Comparison of ENCODE assay signal across 8 cellular contexts in the genomic region with DNA sequence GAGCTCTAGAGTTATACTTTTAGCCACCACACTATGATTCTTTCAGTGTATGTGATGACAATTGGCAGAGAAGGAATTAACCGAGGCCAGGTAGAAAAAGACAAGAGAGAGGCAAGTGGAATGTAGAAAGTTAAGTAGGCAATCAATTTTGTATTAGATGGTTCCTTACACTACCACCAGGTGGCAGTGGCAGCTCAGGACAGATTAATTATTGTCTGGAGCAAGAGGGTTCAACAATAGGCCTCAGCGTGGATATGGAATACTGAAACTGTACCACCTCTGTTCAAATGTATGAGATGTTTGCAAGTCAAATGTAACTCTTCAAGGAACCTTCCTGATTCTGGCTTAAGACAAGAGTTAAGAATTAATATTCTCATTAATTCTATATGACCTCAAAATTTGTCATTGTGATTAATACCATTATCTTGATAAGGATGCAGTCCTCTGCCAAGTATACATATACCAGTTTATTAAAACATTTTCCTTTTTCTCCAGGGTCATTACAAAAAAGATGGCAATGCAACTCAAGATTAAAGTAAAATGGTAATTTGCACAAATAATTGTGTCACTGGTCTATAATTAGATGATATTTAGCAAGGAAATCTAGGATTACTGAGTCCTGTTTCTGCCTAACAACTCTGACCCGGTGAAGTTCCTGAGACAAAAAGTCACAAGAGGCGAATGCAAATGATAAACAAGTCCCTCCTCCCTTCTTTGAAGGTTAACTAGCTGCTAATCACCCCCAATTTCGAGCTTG.
A peak's percentile ranks its signal among the peaks of the same experiment; 100 is the strongest.
DNase-seq lines count a peak whose midpoint lies in the region; ATAC-seq and TF ChIP-seq lines count a peak whose summit lies in the region.

No MANE protein-coding gene starts in this region.

- no peak overlapping the region for H3K4me3 ChIP-seq in adrenal gland
- H3K4me3 ChIP-seq in tibial artery = no peak overlapping the region

- intact Hi-C loops in adrenal gland (cut with DNase I) = loop anchor here in 1 of 2 donors (10.0 kb wide), 1 partner anchor 80 kb away; no protein-coding TSS in a partner anchor
- intact Hi-C loops in tibial artery (cut with DNase I; ENCODE audit: low total_unique reads) = no loop called here

- no peaks in the 10 kb centered on the region for H3K9me3 ChIP-seq in adrenal gland (replicated peaks in 1 of 3)
- H3K9me3 ChIP-seq in tibial artery = no peaks in the 10 kb centered on the region

- DNase-seq in Ammon's horn (ENCODE audit: low spot score) (peak; percentile 82), GM13977 (ENCODE audit: low spot score) (peak; percentile 19), NCI-H1694 treated with DMSO at 0.1 percent for 48 hours (lab: John Stamatoyannopoulos, UW) (peak; percentile 4), adrenal gland (peak; percentile 18 to 66 (median 37)), iPS DF 19.7 (ENCODE audit: low read depth, low spot score) (peak; percentile 7), tibial artery (no peak), GF-D8 (lab: John Stamatoyannopoulos, UW) (no peak)

- TF ChIP-seq POLR2A in adrenal gland (IDR thresholded peaks at IDR 0.05) = no peak

- H3K27me3 ChIP-seq in adrenal gland (no peaks in the 10 kb centered on the region), tibial artery (no peaks in the 10 kb centered on the region)

- no peak overlapping the region for H3K27ac ChIP-seq in adrenal gland
- no peak overlapping the region for H3K27ac ChIP-seq in tibial artery

- H3K36me3 ChIP-seq in adrenal gland (replicated peaks in 1 of 2) (no peaks in the 10 kb centered on the region), tibial artery (no peaks in the 10 kb centered on the region)

- ATAC-seq in HG02840 (IDR thresholded peaks at IDR 0.05; ENCODE audit: low FRiP score, unreplicated experiment) = peak; percentile 59

- TF ChIP-seq CTCF in GM13977 (IDR thresholded peaks at IDR 0.05; ENCODE audit: extremely low read depth, insufficient read depth, missing control alignments) (peak; percentile 72), adrenal gland (IDR thresholded peaks at IDR 0.05) (peak; percentile 50 to 72 (median 65)), tibial artery (IDR thresholded peaks at IDR 0.05) (peak; percentile 67 to 80)

- 31 to 38% (median 33%) methylated on average over 5 of the region's 5 CpGs for WGBS in adrenal gland, 4 donors

- H3K4me1 ChIP-seq in adrenal gland (replicated peaks in 1 of 2) = no peaks in the 10 kb centered on the region
- no peaks in the 10 kb centered on the region for H3K4me1 ChIP-seq in tibial artery

- in situ Hi-C loops in GM13977 (cut with MboI; ENCODE audit: low pct_unique_long_range_greater_than_20kb, low sequenced_read_pairs, unreplicated experiment) = no loop called here

Comparison
In these comparisons a context has a peak if more than half of its experiments do, and no peak if none do; other contexts are left out.
1. DNase-seq: peak in Ammon's horn (single experiment), GM13977 (single experiment), NCI-H1694 treated with DMSO at 0.1 percent for 48 hours (single experiment), adrenal gland (7 of 7) and iPS DF 19.7 (single experiment); none in tibial artery (0 of 2) and GF-D8 (single experiment).
2. Peak in every context shown above with its lines, with median percentiles within 50 percentile points of each other: CTCF ChIP-seq.